In the genomic region with DNA sequence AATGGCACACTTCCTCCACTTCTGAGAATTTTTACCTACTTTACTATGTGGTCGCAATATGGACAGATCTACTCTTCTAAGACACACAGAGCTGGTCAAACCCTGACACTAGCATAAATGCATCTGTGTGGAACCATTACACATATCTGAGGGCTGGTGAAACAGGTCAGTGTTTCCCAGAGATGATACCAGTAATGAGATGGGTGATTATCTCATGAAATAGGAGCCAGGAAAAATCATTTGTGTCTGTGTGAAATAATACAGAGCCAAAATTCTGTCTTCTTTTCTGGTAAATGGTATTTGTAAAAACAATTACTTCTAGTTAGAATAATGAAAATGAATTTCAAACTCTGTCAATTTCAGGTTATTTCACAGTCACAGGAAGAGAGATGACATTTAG, we compare ENCODE assay signal across 3 cellular contexts.
"Had no signal": no experiment of that assay in that cellular context is flagged by ENCODE, and none has a peak within 500 bp of the region (broad histone marks: within the 10 kb centered on the region; RNA-seq: fewer than 3 reads in every experiment).

No MANE protein-coding gene starts in this region.

- DNase-seq: GDM1, GF-D8 had no signal

- ATAC-seq: GM12878 had no signal

- H3K4me3 ChIP-seq: GM12878 had no signal
